8 cellular contexts compared by ENCODE assay signal in the genomic region with DNA sequence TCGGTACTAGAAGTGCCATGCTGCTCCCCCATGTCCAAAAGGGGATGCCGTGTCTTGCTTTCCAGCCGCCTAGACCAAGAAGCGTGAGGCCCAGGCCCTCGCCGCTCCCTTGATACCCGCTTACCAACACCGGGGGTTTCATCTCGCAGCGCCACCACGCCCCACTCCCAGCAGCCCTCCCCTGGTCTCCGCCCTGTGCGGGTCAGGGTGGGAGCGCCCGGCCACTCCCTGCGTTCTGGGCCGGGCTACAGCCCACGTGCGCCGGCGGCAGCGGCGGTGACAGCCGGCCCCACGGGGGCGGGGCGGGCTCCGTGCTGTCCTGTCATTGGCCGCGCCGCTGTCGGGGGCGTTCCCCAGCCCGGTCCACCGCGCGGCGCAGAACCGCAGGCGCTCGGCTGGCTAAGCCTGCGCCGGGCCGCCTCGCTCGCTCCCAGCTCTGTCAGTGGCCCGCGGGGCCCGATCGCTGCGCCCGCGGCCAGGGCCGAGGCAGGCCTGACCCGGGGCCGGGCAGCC. TPM values are rescaled to one million over a fixed set of nuclear protein-coding genes. Genes with fewer than 3 reads are reported as not detected.
DNase-seq lines count a peak whose midpoint lies in the region; ATAC-seq, FAIRE-seq and TF ChIP-seq lines count a peak whose summit lies in the region.

A gene with protein sequence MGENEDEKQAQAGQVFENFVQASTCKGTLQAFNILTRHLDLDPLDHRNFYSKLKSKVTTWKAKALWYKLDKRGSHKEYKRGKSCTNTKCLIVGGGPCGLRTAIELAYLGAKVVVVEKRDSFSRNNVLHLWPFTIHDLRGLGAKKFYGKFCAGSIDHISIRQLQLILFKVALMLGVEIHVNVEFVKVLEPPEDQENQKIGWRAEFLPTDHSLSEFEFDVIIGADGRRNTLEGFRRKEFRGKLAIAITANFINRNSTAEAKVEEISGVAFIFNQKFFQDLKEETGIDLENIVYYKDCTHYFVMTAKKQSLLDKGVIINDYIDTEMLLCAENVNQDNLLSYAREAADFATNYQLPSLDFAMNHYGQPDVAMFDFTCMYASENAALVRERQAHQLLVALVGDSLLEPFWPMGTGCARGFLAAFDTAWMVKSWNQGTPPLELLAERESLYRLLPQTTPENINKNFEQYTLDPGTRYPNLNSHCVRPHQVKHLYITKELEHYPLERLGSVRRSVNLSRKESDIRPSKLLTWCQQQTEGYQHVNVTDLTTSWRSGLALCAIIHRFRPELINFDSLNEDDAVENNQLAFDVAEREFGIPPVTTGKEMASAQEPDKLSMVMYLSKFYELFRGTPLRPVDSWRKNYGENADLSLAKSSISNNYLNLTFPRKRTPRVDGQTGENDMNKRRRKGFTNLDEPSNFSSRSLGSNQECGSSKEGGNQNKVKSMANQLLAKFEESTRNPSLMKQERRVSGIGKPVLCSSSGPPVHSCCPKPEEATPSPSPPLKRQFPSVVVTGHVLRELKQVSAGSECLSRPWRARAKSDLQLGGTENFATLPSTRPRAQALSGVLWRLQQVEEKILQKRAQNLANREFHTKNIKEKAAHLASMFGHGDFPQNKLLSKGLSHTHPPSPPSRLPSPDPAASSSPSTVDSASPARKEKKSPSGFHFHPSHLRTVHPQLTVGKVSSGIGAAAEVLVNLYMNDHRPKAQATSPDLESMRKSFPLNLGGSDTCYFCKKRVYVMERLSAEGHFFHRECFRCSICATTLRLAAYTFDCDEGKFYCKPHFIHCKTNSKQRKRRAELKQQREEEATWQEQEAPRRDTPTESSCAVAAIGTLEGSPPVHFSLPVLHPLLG (plus strand): TSS at position 390 of the 513 bp plus-strand sequence. CDS start 51,566 bp downstream, outside the sequence.

- CTCF ChIA-PET in mammary epithelial cell (lab: Charles Lee; ENCODE audit: low non-redundant PET), result no interaction called here

- in situ Hi-C loops in mammary epithelial cell (cut with MboI; ENCODE audit: low sequenced_read_pairs in 2 of 2), result no loop called here

- H3K4me3 ChIP-seq in WI38 (ENCODE audit: low read depth, low read length), result peak within 1 kb of the TSS; percentile 85
- peak within 1 kb of the TSS; percentile 60 to 81 (median 76) for H3K4me3 ChIP-seq in mammary epithelial cell (replicated peaks in 1 of 3; ENCODE audit: insufficient read depth in 1 of 3, low read depth in 2 of 3, low read length in 3 of 3)
- H3K4me3 ChIP-seq in small intestine (ENCODE audit: low read depth in 1 of 2, low read length in 2 of 2), result peak within 1 kb of the TSS; percentile 56 to 67

- peak within 1 kb of the TSS; percentile 75 for H2AFZ ChIP-seq in mammary epithelial cell (ENCODE audit: low read depth, low read length)

- BruUV-seq in mammary epithelial cell (replicated peaks; lab: Mats Ljungman, UMichigan), result no TSS peak

- H3K9ac ChIP-seq in mammary epithelial cell (ENCODE audit: insufficient read depth, low read length), result peak within 1 kb of the TSS; percentile 96

- H3K27me3 ChIP-seq in mammary epithelial cell (ENCODE audit: insufficient read depth, low read length) (no peaks in the 10 kb centered on the region), small intestine (ENCODE audit: control insufficient read depth in 2 of 2, insufficient read depth in 2 of 2, low read length in 2 of 2) (no peaks in the 10 kb centered on the region)

- ATAC-seq in GM18861 (IDR thresholded peaks at IDR 0.05; ENCODE audit: unreplicated experiment) (peak; percentile 96), HG03095 (IDR thresholded peaks at IDR 0.05; ENCODE audit: unreplicated experiment) (peak; percentile 99)

- DNase-seq in NCI-H2171 (lab: John Stamatoyannopoulos, UW) (peak; percentile 60), mammary epithelial cell (peak; percentile 95), iPS-NIHi11 (ENCODE audit: low spot score) (peak; percentile 99), small intestine (peak; percentile 94)

- H3K9me3 ChIP-seq in mammary epithelial cell (replicated peaks; ENCODE audit: insufficient read depth, low read length), result no peaks in the 10 kb centered on the region
- no peaks in the 10 kb centered on the region for H3K9me3 ChIP-seq in small intestine (ENCODE audit: control insufficient read depth, low read depth)

- no peaks in the 10 kb centered on the region for H4K20me1 ChIP-seq in mammary epithelial cell (ENCODE audit: insufficient read depth, low read length)

- WGBS in mammary epithelial cell (ENCODE audit: low coverage, missing lambda C conversion rate), result 0% methylated on average over 2 of the region's 56 CpGs
- WGBS in small intestine, 3 donors, result 0 to 1% (median 0%) methylated on average over 33 to 56 of the region's 56 CpGs

- H3K79me2 ChIP-seq in mammary epithelial cell (ENCODE audit: insufficient read depth, low read length), result peaks cover 47% of the 10 kb centered on the region

- FAIRE-seq in small intestine (lab: Jason Lieb, UNC), result no peak

- peaks cover 8% of the 10 kb centered on the region for H3K36me3 ChIP-seq in mammary epithelial cell (ENCODE audit: insufficient read depth, low read length)
- H3K36me3 ChIP-seq in small intestine (ENCODE audit: control insufficient read depth in 2 of 2, insufficient read depth in 2 of 2, low read length in 2 of 2), result no peaks in the 10 kb centered on the region

- H3K27ac ChIP-seq in 22Rv1, result peak within 1 kb of the TSS; percentile 31; the same call in 1 of the 2 replicates
- peak within 1 kb of the TSS; percentile 95 for H3K27ac ChIP-seq in mammary epithelial cell (ENCODE audit: insufficient read depth, low read depth, low read length)
- H3K27ac ChIP-seq in small intestine (ENCODE audit: low read depth in 1 of 2, low read length in 1 of 2), result peak within 1 kb of the TSS; percentile 75 to 85

- H3K4me1 ChIP-seq in mammary epithelial cell (ENCODE audit: insufficient read depth, low read length) (peaks cover 37% of the 10 kb centered on the region), small intestine (ENCODE audit: control insufficient read depth in 2 of 2, insufficient read depth in 1 of 2, low read depth in 1 of 2, low read length in 1 of 2) (peaks cover 0 to 9% of the 10 kb centered on the region in 2 donors)

- TF ChIP-seq CTCF in 22Rv1 (IDR thresholded peaks at IDR 0.05), result no peak
- TF ChIP-seq CTCF in WI38 (IDR thresholded peaks at IDR 0.05; ENCODE audit: low read depth, low read length), result no peak
- TF ChIP-seq CTCF in mammary epithelial cell (conservative IDR thresholded peaks at IDR 0.05 in 1 of 2, IDR thresholded peaks at IDR 0.05 in 1 of 2; ENCODE audit: extremely low read depth in 1 of 2, insufficient read depth in 1 of 2, low read depth in 1 of 2, low read length in 2 of 2), result no peak

- dilution Hi-C loops in mammary epithelial cell (cut with HindIII; ENCODE audit: low sequenced_read_pairs), result no loop called here

- intact Hi-C loops in mammary epithelial cell (cut with micrococcal nuclease), result loop anchor here (1.0 to 10.0 kb wide), 6 partner anchors 27 to 175 kb away; no protein-coding TSS in a partner anchor

- H3K4me2 ChIP-seq in mammary epithelial cell (ENCODE audit: insufficient read depth, low read depth, low read length), result peak within 1 kb of the TSS; percentile 89

RNA-seq across cellular contexts. Expression of the gene that starts here (rescaled TPM):
- 100 to 1,000 TPM; 163 to 339 TPM for total RNA-seq in mammary epithelial cell
- polyA plus RNA-seq in mammary epithelial cell (71.2 TPM), small intestine (10 to 100 TPM; 15.9 to 29.1 (median 22.2) TPM)
- 276 TPM for polyA minus RNA-seq in mammary epithelial cell

Comparison
In these comparisons a context has a peak if more than half of its experiments do, and no peak if none do; other contexts are left out.
1. Peak in every context shown above with its lines: DNase-seq, ATAC-seq, H3K4me3 ChIP-seq and H3K27ac ChIP-seq.
2. H3K27ac ChIP-seq: peak in every context shown above with its lines; median percentile 95 in mammary epithelial cell; 80 in small intestine; 31 in 22Rv1.